28 cellular contexts compared by ENCODE assay signal in the genomic region with DNA sequence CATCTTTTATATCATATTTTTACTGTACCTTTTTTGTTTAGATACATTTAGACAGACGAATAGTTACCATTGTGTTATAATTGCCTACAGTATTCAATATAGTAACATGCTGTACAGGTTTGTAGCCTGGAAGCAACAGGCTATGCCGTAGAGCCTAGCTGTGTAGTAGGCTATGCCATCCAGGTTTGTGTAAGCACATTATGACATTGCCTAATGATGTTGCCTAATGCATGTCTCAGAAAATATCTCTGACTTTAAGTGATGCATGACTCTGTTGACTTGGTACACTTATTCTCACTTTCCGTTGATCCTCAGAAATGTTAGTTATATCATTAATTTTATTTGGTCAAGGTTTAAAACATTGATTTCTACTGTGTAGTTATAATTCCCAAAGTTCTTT. TPM values are rescaled to one million over a fixed set of nuclear protein-coding genes. Genes with fewer than 3 reads are reported as not detected.
"Had no signal": no experiment of that assay in that cellular context is flagged by ENCODE, and none has a peak within 500 bp of the region (broad histone marks: within the 10 kb centered on the region; RNA-seq: fewer than 3 reads in every experiment).

No MANE protein-coding gene starts in this region.

- DNase-seq: activated CD4-positive, alpha-beta memory T cell treated with anti-CD3 and anti-CD28 coated beads for 36 hours; activated CD4-positive, alpha-beta T cell treated with anti-CD3 and anti-CD28 coated beads, Interleukin-2, amount 10 ng/mL, durations not matched to agents 7 days and 5 days; activated CD4-positive, CD25-positive, alpha-beta regulatory T cell; activated CD8-positive, alpha-beta memory T cell treated with anti-CD3 and anti-CD28 coated beads for 24 hours; activated gamma-delta T cell; activated naive CD4-positive, alpha-beta T cell treated with anti-CD3 and anti-CD28 coated beads, Interleukin-2, amount 10 ng/mL, durations not matched to agents 7 days and 5 days; activated naive CD8-positive, alpha-beta T cell treated with anti-CD3 and anti-CD28 coated beads, Interleukin-2, amount 10 ng/mL, durations not matched to agents 7 days and 5 days; activated T-cell treated with anti-CD3 and anti-CD28 coated beads, Interleukin-2, amount 50 U/mL, for 4 hours; adrenal gland; aorta; central memory CD4-positive, alpha-beta T cell; Karpas-422; MV-4-11; NCI-H1105; NCI-H1436; NCI-H1694 treated with DMSO at 0.1 percent for 48 hours; NCI-H2029 treated with DMSO at 0.1 percent for 48 hours; NCI-H345; NCI-H510A; NCI-H526 treated with DMSO at 0.1 percent for 48 hours; NCI-H82; SIG-M5; T-helper 17 cell; T1000 had no signal

- H3K9me3 Mint-ChIP-seq: activated naive CD4-positive, alpha-beta T cell treated with anti-CD3 and anti-CD28 coated beads, Interleukin-2, amount 10 ng/mL, durations not matched to agents 7 days and 5 days had no signal

- H3K4me3 Mint-ChIP-seq: activated CD4-positive, alpha-beta memory T cell treated with anti-CD3 and anti-CD28 coated beads for 36 hours; activated CD4-positive, alpha-beta T cell treated with anti-CD3 and anti-CD28 coated beads, Interleukin-2, amount 10 ng/mL, durations not matched to agents 7 days and 5 days; activated naive CD4-positive, alpha-beta T cell treated with anti-CD3 and anti-CD28 coated beads, Interleukin-2, amount 10 ng/mL, durations not matched to agents 7 days and 5 days; activated naive CD8-positive, alpha-beta T cell treated with anti-CD3 and anti-CD28 coated beads, Interleukin-2, amount 10 ng/mL, durations not matched to agents 7 days and 5 days; activated T-cell treated with anti-CD3 and anti-CD28 coated beads, Interleukin-2, amount 50 U/mL, for 4 hours; T-helper 17 cell had no signal

- H3K27ac Mint-ChIP-seq: activated CD4-positive, alpha-beta memory T cell treated with anti-CD3 and anti-CD28 coated beads for 36 hours; activated CD4-positive, alpha-beta T cell treated with anti-CD3 and anti-CD28 coated beads, Interleukin-2, amount 10 ng/mL, durations not matched to agents 7 days and 5 days; activated naive CD4-positive, alpha-beta T cell treated with anti-CD3 and anti-CD28 coated beads, Interleukin-2, amount 10 ng/mL, durations not matched to agents 7 days and 5 days; activated naive CD8-positive, alpha-beta T cell treated with anti-CD3 and anti-CD28 coated beads, Interleukin-2, amount 10 ng/mL, durations not matched to agents 7 days and 5 days; T-helper 17 cell had no signal

- H3K27me3 ChIP-seq: adrenal gland, breast epithelium had no signal

- H3K4me1 Mint-ChIP-seq: activated CD4-positive, alpha-beta T cell treated with anti-CD3 and anti-CD28 coated beads, Interleukin-2, amount 10 ng/mL, durations not matched to agents 7 days and 5 days; activated naive CD4-positive, alpha-beta T cell treated with anti-CD3 and anti-CD28 coated beads, Interleukin-2, amount 10 ng/mL, durations not matched to agents 7 days and 5 days; activated naive CD8-positive, alpha-beta T cell treated with anti-CD3 and anti-CD28 coated beads, Interleukin-2, amount 10 ng/mL, durations not matched to agents 7 days and 5 days; T-helper 17 cell had no signal

- H3K4me1 ChIP-seq: adrenal gland, breast epithelium had no signal

- H3K27ac ChIP-seq: adrenal gland, breast epithelium, VCaP had no signal

- ATAC-seq: activated T-cell treated with anti-CD3 and anti-CD28 coated beads, Interleukin-2, amount 50 U/mL, for 4 hours; T-helper 17 cell had no signal

- H3K36me3 ChIP-seq: adrenal gland, breast epithelium had no signal

- H3K36me3 Mint-ChIP-seq: activated CD4-positive, alpha-beta memory T cell treated with anti-CD3 and anti-CD28 coated beads for 36 hours; activated naive CD4-positive, alpha-beta T cell treated with anti-CD3 and anti-CD28 coated beads, Interleukin-2, amount 10 ng/mL, durations not matched to agents 7 days and 5 days had no signal

- H3K4me3 ChIP-seq: adrenal gland, breast epithelium had no signal

RNA-seq across cellular contexts. Expression of a gene that starts 39.9 kb away (rescaled TPM):
- total RNA-seq: activated CD4-positive, alpha-beta memory T cell treated with anti-CD3 and anti-CD28 coated beads for 36 hours; activated CD4-positive, alpha-beta T cell treated with anti-CD3 and anti-CD28 coated beads, Interleukin-2, amount 10 ng/mL, durations not matched to agents 7 days and 5 days; activated naive CD8-positive, alpha-beta T cell treated with anti-CD3 and anti-CD28 coated beads, Interleukin-2, amount 10 ng/mL, durations not matched to agents 7 days and 5 days; activated T-cell treated with anti-CD3 and anti-CD28 coated beads, Interleukin-2, amount 50 U/mL, for 4 hours; adrenal gland; aorta; breast epithelium; OCI-LY7; RPMI7951; T-helper 17 cell had no signal
- polyA plus RNA-seq: adrenal gland had no signal
